Comparison of ENCODE assay signal across 12 cellular contexts in the genomic region with DNA sequence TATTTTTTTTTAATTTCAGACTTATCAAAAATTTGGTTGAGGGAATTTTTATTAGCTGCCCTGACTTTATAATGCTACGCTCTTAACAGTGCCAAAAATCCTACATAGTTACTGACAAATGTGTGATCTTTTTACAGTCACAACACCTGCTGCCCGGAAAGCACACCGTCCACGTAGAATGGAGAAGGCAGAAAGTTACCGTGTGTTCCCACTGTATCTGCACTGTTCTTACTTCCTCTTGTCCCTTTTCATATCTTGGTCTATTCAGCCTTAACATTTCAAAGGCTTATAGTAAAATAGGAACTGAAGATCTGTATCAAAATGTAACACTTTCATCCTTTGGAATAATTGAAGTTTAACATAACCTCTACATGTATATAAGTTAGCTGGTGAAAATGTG.
"Had no signal": no experiment of that assay in that cellular context is flagged by ENCODE, and none has a peak within 500 bp of the region (broad histone marks: within the 10 kb centered on the region; RNA-seq: fewer than 3 reads in every experiment).

No MANE protein-coding gene starts in this region.

- H3K4me3 ChIP-seq: gastroesophageal sphincter, heart right ventricle, lower lobe of right lung, pancreas, thoracic aorta had no signal

- H3K36me3 ChIP-seq: gastroesophageal sphincter, heart right ventricle, lower lobe of right lung, pancreas, thoracic aorta, WERI-Rb-1 had no signal

- H3K27me3 Mint-ChIP-seq: activated CD8-positive, alpha-beta T cell treated with anti-CD3 and anti-CD28 coated beads for 36 hours; activated naive CD4-positive, alpha-beta T cell treated with anti-CD3 and anti-CD28 coated beads, Interleukin-2, amount 50 U/mL, for 24 hours had no signal

- ATAC-seq: activated CD8-positive, alpha-beta T cell treated with anti-CD3 and anti-CD28 coated beads for 36 hours; activated T-cell treated with anti-CD3 and anti-CD28 coated beads, Interleukin-2, amount 50 U/mL, for 4 hours; gastroesophageal sphincter; heart right ventricle; lower lobe of right lung; pancreas had no signal

- H3K4me1 ChIP-seq: pancreas had no signal

- DNase-seq: activated CD8-positive, alpha-beta T cell treated with anti-CD3 and anti-CD28 coated beads for 36 hours; activated effector memory CD4-positive, alpha-beta T cell treated with Interleukin-2 at 50 U/mL for 16 hours; activated T-cell treated with anti-CD3 and anti-CD28 coated beads, Interleukin-2, amount 50 U/mL, for 4 hours; heart right ventricle; lower lobe of right lung; pancreas; stimulated activated CD4-positive, alpha-beta T cell treated with anti-CD3 and anti-CD28 coated beads, Interleukin-1b, Interleukin-23, amount 100 ng/mL, for 48 hours; T-helper 9 cell; WERI-Rb-1 had no signal

- H3K27ac Mint-ChIP-seq: activated CD8-positive, alpha-beta T cell treated with anti-CD3 and anti-CD28 coated beads for 36 hours; activated naive CD4-positive, alpha-beta T cell treated with anti-CD3 and anti-CD28 coated beads, Interleukin-2, amount 50 U/mL, for 24 hours had no signal

- H3K27me3 ChIP-seq: gastroesophageal sphincter, heart right ventricle, pancreas had no signal

- H3K27ac ChIP-seq: gastroesophageal sphincter, heart right ventricle, lower lobe of right lung, pancreas, thoracic aorta, WERI-Rb-1 had no signal

- H3K4me3 Mint-ChIP-seq: activated CD8-positive, alpha-beta T cell treated with anti-CD3 and anti-CD28 coated beads for 36 hours; activated naive CD4-positive, alpha-beta T cell treated with anti-CD3 and anti-CD28 coated beads, Interleukin-2, amount 50 U/mL, for 24 hours; activated T-cell treated with anti-CD3 and anti-CD28 coated beads, Interleukin-2, amount 50 U/mL, for 4 hours had no signal

- FAIRE-seq: pancreas had no signal

- H3K9me3 ChIP-seq: lower lobe of right lung, pancreas, thoracic aorta had no signal
